Comparison of ENCODE assay signal across 1 cellular context in genomic region chr18:44569391-44570055, GRCh38.
TF ChIP-seq lines count a peak whose summit lies in the region.

No MANE protein-coding gene starts in this region.

TF ChIP-seq in WTC11, 78 proteins besides CTCF, POLR2A, EP300 and RAD21 (continued from another document):
- TF ChIP-seq, protein P1, sequence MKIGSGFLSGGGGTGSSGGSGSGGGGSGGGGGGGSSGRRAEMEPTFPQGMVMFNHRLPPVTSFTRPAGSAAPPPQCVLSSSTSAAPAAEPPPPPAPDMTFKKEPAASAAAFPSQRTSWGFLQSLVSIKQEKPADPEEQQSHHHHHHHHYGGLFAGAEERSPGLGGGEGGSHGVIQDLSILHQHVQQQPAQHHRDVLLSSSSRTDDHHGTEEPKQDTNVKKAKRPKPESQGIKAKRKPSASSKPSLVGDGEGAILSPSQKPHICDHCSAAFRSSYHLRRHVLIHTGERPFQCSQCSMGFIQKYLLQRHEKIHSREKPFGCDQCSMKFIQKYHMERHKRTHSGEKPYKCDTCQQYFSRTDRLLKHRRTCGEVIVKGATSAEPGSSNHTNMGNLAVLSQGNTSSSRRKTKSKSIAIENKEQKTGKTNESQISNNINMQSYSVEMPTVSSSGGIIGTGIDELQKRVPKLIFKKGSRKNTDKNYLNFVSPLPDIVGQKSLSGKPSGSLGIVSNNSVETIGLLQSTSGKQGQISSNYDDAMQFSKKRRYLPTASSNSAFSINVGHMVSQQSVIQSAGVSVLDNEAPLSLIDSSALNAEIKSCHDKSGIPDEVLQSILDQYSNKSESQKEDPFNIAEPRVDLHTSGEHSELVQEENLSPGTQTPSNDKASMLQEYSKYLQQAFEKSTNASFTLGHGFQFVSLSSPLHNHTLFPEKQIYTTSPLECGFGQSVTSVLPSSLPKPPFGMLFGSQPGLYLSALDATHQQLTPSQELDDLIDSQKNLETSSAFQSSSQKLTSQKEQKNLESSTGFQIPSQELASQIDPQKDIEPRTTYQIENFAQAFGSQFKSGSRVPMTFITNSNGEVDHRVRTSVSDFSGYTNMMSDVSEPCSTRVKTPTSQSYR (CRISPR knock-in tag; IDR thresholded peaks at IDR 0.05) = no peak
- TF ChIP-seq SP1 (CRISPR knock-in tag; conservative IDR thresholded peaks at IDR 0.05) (no peak), CREB1 (CRISPR knock-in tag; IDR thresholded peaks at IDR 0.05) (no peak), ZNF219 (CRISPR knock-in tag; IDR thresholded peaks at IDR 0.05; ENCODE audit: borderline replicate concordance) (no peak), IRF2 (CRISPR knock-in tag; IDR thresholded peaks at IDR 0.05; ENCODE audit: borderline replicate concordance, low read depth) (no peak), ZNF532 (CRISPR knock-in tag; IDR thresholded peaks at IDR 0.05; ENCODE audit: borderline replicate concordance) (no peak), ESRRA (CRISPR knock-in tag; IDR thresholded peaks at IDR 0.05; ENCODE audit: borderline replicate concordance) (no peak)
